ENCODE assay signal across 1 cellular context in the genomic region with DNA sequence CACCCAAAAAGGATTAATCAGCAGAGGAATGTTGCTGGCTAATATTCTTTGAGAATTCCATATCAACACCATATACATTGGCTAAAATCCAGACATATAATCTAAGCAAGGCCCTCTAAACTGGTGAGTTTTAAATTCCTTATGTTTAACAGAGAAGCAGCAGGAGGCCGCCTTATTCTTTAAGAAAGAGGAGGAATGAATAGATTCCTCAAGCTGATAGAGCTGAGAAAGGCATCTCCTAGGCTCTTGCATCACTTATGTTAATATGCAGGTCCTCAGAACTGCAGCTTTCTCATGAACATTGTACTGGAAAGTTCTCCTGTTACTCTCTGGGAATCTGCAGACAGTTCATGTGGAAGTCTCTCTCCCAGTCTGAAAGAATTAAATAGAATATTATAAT.
TF ChIP-seq lines count a peak whose summit lies in the region.

No MANE protein-coding gene starts in this region.

TF ChIP-seq in WTC11, 78 proteins besides CTCF, POLR2A, EP300 and RAD21:
- TF ChIP-seq, protein P1, sequence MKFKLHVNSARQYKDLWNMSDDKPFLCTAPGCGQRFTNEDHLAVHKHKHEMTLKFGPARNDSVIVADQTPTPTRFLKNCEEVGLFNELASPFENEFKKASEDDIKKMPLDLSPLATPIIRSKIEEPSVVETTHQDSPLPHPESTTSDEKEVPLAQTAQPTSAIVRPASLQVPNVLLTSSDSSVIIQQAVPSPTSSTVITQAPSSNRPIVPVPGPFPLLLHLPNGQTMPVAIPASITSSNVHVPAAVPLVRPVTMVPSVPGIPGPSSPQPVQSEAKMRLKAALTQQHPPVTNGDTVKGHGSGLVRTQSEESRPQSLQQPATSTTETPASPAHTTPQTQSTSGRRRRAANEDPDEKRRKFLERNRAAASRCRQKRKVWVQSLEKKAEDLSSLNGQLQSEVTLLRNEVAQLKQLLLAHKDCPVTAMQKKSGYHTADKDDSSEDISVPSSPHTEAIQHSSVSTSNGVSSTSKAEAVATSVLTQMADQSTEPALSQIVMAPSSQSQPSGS (CRISPR knock-in tag; IDR thresholded peaks at IDR 0.05; ENCODE audit: borderline replicate concordance, low read depth) = no peak
- TF ChIP-seq, protein P2, sequence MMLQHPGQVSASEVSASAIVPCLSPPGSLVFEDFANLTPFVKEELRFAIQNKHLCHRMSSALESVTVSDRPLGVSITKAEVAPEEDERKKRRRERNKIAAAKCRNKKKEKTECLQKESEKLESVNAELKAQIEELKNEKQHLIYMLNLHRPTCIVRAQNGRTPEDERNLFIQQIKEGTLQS (CRISPR knock-in tag; conservative IDR thresholded peaks at IDR 0.05) = 0 out of 2 replicates have a peak, but pooled peaks have one; percentile 52
